Comparison of ENCODE assay signal across 8 cellular contexts in genomic region chr3:153026026-153026425, GRCh38.
A peak's percentile ranks its signal among the peaks of the same experiment; 100 is the strongest.
DNase-seq lines count a peak whose midpoint lies in the region; ATAC-seq and TF ChIP-seq lines count a peak whose summit lies in the region.

No MANE protein-coding gene starts in this region.

- POLR2A ChIA-PET in GM10248 (lab: Yijun Ruan, JAX) = no interaction called here

- TF ChIP-seq CTCF in GM10248 (IDR thresholded peaks at IDR 0.05; ENCODE audit: control extremely low read depth, extremely low read depth, low read depth, missing control alignments) = peak; percentile 51
- TF ChIP-seq CTCF in glutamatergic neuron (IDR thresholded peaks at IDR 0.05; ENCODE audit: partially characterized antibody, unreplicated experiment) = peak; percentile 84
- peak; percentile 84 for TF ChIP-seq CTCF in type B pancreatic cell (conservative IDR thresholded peaks at IDR 0.05)

- H3K36me3 Mint-ChIP-seq in glutamatergic neuron (ENCODE audit: unreplicated experiment) = no peaks in the 10 kb centered on the region
- H3K36me3 Mint-ChIP-seq in type B pancreatic cell = no peaks in the 10 kb centered on the region

- H3K27ac Mint-ChIP-seq in glutamatergic neuron (ENCODE audit: unreplicated experiment) (no peak overlapping the region), type B pancreatic cell (no peak overlapping the region)

- H3K9me3 Mint-ChIP-seq in glutamatergic neuron (ENCODE audit: unreplicated experiment) = no peaks in the 10 kb centered on the region
- no peaks in the 10 kb centered on the region for H3K9me3 Mint-ChIP-seq in type B pancreatic cell

- ATAC-seq in HG03565 (IDR thresholded peaks at IDR 0.05; ENCODE audit: unreplicated experiment) (peak; percentile 56), GM19452 (IDR thresholded peaks at IDR 0.05; ENCODE audit: unreplicated experiment) (no peak), GM19324 (IDR thresholded peaks at IDR 0.05; ENCODE audit: low FRiP score, unreplicated experiment) (no peak)

- no peaks in the 10 kb centered on the region for H3K4me1 Mint-ChIP-seq in glutamatergic neuron (ENCODE audit: low read depth, unreplicated experiment)
- no peaks in the 10 kb centered on the region for H3K4me1 Mint-ChIP-seq in type B pancreatic cell (ENCODE audit: unreplicated experiment)

- DNase-seq in GM10248 (ENCODE audit: extremely low spot score) (no peak), SW480 (ENCODE audit: low spot score) (peak; percentile 54), glutamatergic neuron (no peak), type B pancreatic cell (ENCODE audit: extremely low spot score, unreplicated experiment) (no peak), activated T-cell treated with anti-CD3 and anti-CD28 coated beads for 4 hours (no peak)

- H3K4me3 Mint-ChIP-seq in glutamatergic neuron (ENCODE audit: unreplicated experiment) = no peak overlapping the region
- no peak overlapping the region for H3K4me3 Mint-ChIP-seq in type B pancreatic cell

- H3K27me3 Mint-ChIP-seq in glutamatergic neuron (ENCODE audit: unreplicated experiment) (no peaks in the 10 kb centered on the region), type B pancreatic cell (peaks cover 8% of the 10 kb centered on the region)

- CTCF ChIA-PET in GM10248 (lab: Yijun Ruan, JAX) = interaction anchor here (1.1 to 3.4 kb wide), 10 partner anchors 8 to 1229 kb away, joined by 3 to 16 read pairs (median 6); no protein-coding TSS in a partner anchor
